ENCODE assay signal across 22 cellular contexts in the genomic region with DNA sequence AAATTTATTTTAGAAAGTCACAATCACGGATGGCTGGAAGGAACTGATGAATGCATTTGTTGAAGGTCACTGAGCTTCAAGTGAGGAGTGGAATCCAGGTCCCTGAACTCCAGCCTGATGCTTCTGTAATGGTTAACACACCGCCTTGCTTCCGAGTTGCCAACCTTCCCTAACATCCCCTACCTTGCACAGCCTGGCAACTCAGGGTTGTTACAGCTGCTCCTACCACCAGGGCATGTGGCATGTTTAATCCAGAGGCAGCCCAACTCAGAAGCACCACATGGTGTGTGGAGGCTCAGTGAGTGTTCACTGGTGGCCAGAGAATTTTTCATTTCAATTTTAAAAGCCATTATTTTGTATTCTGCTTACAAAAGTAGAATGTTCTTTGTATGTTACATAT. TPM values are rescaled to one million over a fixed set of nuclear protein-coding genes. Genes with fewer than 3 reads are reported as not detected.
DNase-seq lines count a peak whose midpoint lies in the region; ATAC-seq and TF ChIP-seq lines count a peak whose summit lies in the region.
"Had no signal": no experiment of that assay in that cellular context is flagged by ENCODE, and none has a peak within 500 bp of the region (broad histone marks: within the 10 kb centered on the region; RNA-seq: fewer than 3 reads in every experiment).

No MANE protein-coding gene starts in this region.

- no peak for TF ChIP-seq CTCF in right lobe of liver (IDR thresholded peaks at IDR 0.05)
- no peak for TF ChIP-seq CTCF in PC-3 (conservative IDR thresholded peaks at IDR 0.05; ENCODE audit: low read depth, low read length)

- intact Hi-C loops in right cardiac atrium (cut with DNase I): no loop called here
- intact Hi-C loops in left ventricle myocardium superior (cut with micrococcal nuclease): no loop called here
- intact Hi-C loops in right lobe of liver (cut with DNase I): loop anchor here in 1 of 2 donors (10.0 kb wide), 1 partner anchor 342 kb away; no protein-coding TSS in a partner anchor
- intact Hi-C loops in PC-3 (cut with micrococcal nuclease): no loop called here

- no peak overlapping the region for H2AFZ ChIP-seq in PC-3 (ENCODE audit: low read length)
- H2AFZ ChIP-seq: parathyroid adenoma had no signal

- peaks cover 6 to 44% (median 22%) of the 10 kb centered on the region in 4 donors for H3K36me3 ChIP-seq in right lobe of liver
- H3K36me3 ChIP-seq in PC-3 (ENCODE audit: low read depth, low read length): peaks cover 36% of the 10 kb centered on the region

- no peak for TF ChIP-seq POLR2A in right lobe of liver (IDR thresholded peaks at IDR 0.05)

- peaks cover 2% of the 10 kb centered on the region for H3K4me1 ChIP-seq in right cardiac atrium (ENCODE audit: control insufficient read depth, insufficient read depth, low read length)
- H3K4me1 ChIP-seq in right lobe of liver: peaks cover 0 to 39% (median 14%) of the 10 kb centered on the region in 4 donors
- peaks cover 14% of the 10 kb centered on the region for H3K4me1 ChIP-seq in PC-3 (ENCODE audit: insufficient read depth, low read length)

- peaks cover 10% of the 10 kb centered on the region for H4K20me1 ChIP-seq in PC-3 (ENCODE audit: low read length)

- no peaks in the 10 kb centered on the region for H3K9me3 ChIP-seq in right cardiac atrium (ENCODE audit: control insufficient read depth, low read length)
- H3K9me3 ChIP-seq in right lobe of liver: no peaks in the 10 kb centered on the region
- H3K9me3 ChIP-seq in PC-3 (ENCODE audit: low read length): no peaks in the 10 kb centered on the region
- H3K9me3 ChIP-seq: left lung, SJSA1, upper lobe of left lung had no signal

- POLR2A ChIA-PET in PC-3 (lab: Charles Lee; ENCODE audit: unreplicated experiment): no interaction called here

- no peak for ATAC-seq in right cardiac atrium
- no peak for ATAC-seq in left ventricle myocardium superior
- ATAC-seq in right lobe of liver: peak; percentile 46 to 67 (median 56)
- ATAC-seq in HG02759 (IDR thresholded peaks at IDR 0.05; ENCODE audit: unreplicated experiment): no peak
- ATAC-seq in PC-3: no peak
- ATAC-seq: left lung; natural killer cell treated with Interleukin-12 subunit alpha and Interleukin-12 subunit beta and Interleukin-15 and Interleukin-18, amount 100 ng/mL, for 72 hours; Panc1; sciatic nerve; T-helper 17 cell had no signal

- H3K79me2 ChIP-seq in PC-3 (ENCODE audit: low read length): peaks cover 40% of the 10 kb centered on the region

- H3K27me3 ChIP-seq in right cardiac atrium (ENCODE audit: control insufficient read depth, insufficient read depth) (no peaks in the 10 kb centered on the region), right lobe of liver (no peaks in the 10 kb centered on the region), PC-3 (ENCODE audit: low read length) (no peaks in the 10 kb centered on the region)
- H3K27me3 ChIP-seq: left lung, SJSA1, upper lobe of left lung had no signal

- no TSS peak for BruUV-seq in PC-3 (replicated peaks; lab: Mats Ljungman, UMichigan)

- CTCF ChIA-PET in PC-3 (lab: Charles Lee): no interaction called here

- WGBS in right cardiac atrium: 77% methylated on average over 3 of the region's 3 CpGs
- WGBS in right lobe of liver (ENCODE audit: insufficient coverage, low coverage, low lambda C conversion rate, missing lambda C conversion rate): 42% methylated on average over 3 of the region's 3 CpGs

- no peaks in the 10 kb centered on the region for H3K9me2 ChIP-seq in PC-3 (replicated peaks; ENCODE audit: low read length)

- no peak overlapping the region for H3K4me2 ChIP-seq in PC-3 (ENCODE audit: low read length)

- DNase-seq in NCI-H82 (lab: John Stamatoyannopoulos, UW) (peak; percentile 14), NCI-H82 treated with DMSO at 0.1 percent for 48 hours (lab: John Stamatoyannopoulos, UW; ENCODE audit: unreplicated experiment) (no peak), right cardiac atrium (no peak), left ventricle myocardium superior (no peak), right lobe of liver (peak in 1 of 3 donors; percentile 58), NCI-H146 treated with DMSO at 0.1 percent for 48 hours (lab: John Stamatoyannopoulos, UW; ENCODE audit: unreplicated experiment) (no peak), PC-3 (no peak)
- DNase-seq: activated effector memory CD4-positive, alpha-beta T cell treated with anti-CD3 and anti-CD28 coated beads, Interleukin-2, amount 50 U/mL, for 16 hours; effector CD8-positive, alpha-beta T cell; H7; left lung; MV-4-11; NCI-H146; NK-92 treated with Interleukin-12 subunit alpha and Interleukin-12 subunit beta, amount 100 ng/mL, for 24 hours; T-helper 17 cell had no signal

- H3F3A ChIP-seq in PC-3 (ENCODE audit: low read length, unreplicated experiment): no peaks in the 10 kb centered on the region

- peak overlapping the region; percentile 61 for H3K27ac ChIP-seq in right cardiac atrium (ENCODE audit: low read length)
- peak overlapping the region; percentile 30 to 65 (median 37) for H3K27ac ChIP-seq in right lobe of liver
- no peak overlapping the region for H3K27ac ChIP-seq in PC-3 (ENCODE audit: low read length)
- H3K27ac ChIP-seq: left lung, parathyroid adenoma, SJSA1, upper lobe of left lung had no signal

- H3K4me3 ChIP-seq in right cardiac atrium (ENCODE audit: low read length) (no peak overlapping the region), right lobe of liver (no peak overlapping the region), PC-3 (ENCODE audit: low read length) (no peak overlapping the region)
- H3K4me3 ChIP-seq: left lung, SJSA1, upper lobe of left lung had no signal

- no peak overlapping the region for H3K9ac ChIP-seq in PC-3 (ENCODE audit: low read length)
- H3K9ac ChIP-seq: parathyroid adenoma had no signal

RNA-seq across cellular contexts. Expression of a gene that starts 4.9 kb away (rescaled TPM):
- total RNA-seq in right cardiac atrium (10 to 100 TPM; 36.5 to 49.2 (median 42.3) TPM), left ventricle myocardium superior (48.7 TPM), right lobe of liver (10 to 100 TPM; 29.5 to 46.9 (median 40.8) TPM), PC-3 (2014; rRNA removed) (18.4 and 23.3 TPM in 2 replicates)
- 49.7 TPM for polyA plus RNA-seq in right cardiac atrium

Comparison
In these comparisons a context has a peak if more than half of its experiments do, and no peak if none do; other contexts are left out.
1. ATAC-seq: peak in right lobe of liver (4 of 4); none in right cardiac atrium (0 of 2), left ventricle myocardium superior (single experiment), HG02759 (single experiment) and PC-3 (single experiment).